Comparison of ENCODE assay signal across 19 cellular contexts in genomic region chr1:81225769-81226602, GRCh38.
DNase-seq lines count a peak whose midpoint lies in the region; ATAC-seq, FAIRE-seq and TF ChIP-seq lines count a peak whose summit lies in the region.
"Had no signal": no experiment of that assay in that cellular context is flagged by ENCODE, and none has a peak within 500 bp of the region (broad histone marks: within the 10 kb centered on the region; RNA-seq: fewer than 3 reads in every experiment).

No MANE protein-coding gene starts in this region.

- no peak overlapping the region for H3K4me2 ChIP-seq in osteoblast (ENCODE audit: insufficient read depth, low read length)

- H3K36me3 ChIP-seq in osteoblast (ENCODE audit: insufficient read depth, low read length) = no peaks in the 10 kb centered on the region
- H3K36me3 ChIP-seq: brain microvascular endothelial cell, ovary had no signal

- no peaks in the 10 kb centered on the region for H3K79me2 ChIP-seq in osteoblast (ENCODE audit: insufficient read depth, low read length)

- no peak for TF ChIP-seq POLR2A in GM12892 (IDR thresholded peaks at IDR 0.05; ENCODE audit: low read depth, low read length)

- H3K9me3 ChIP-seq in osteoblast (ENCODE audit: low read depth, low read length) = no peaks in the 10 kb centered on the region
- H3K9me3 ChIP-seq: ovary had no signal

- no peaks in the 10 kb centered on the region for H3K4me1 ChIP-seq in osteoblast (ENCODE audit: insufficient read depth, low read length)

- no peak for TF ChIP-seq CTCF in osteoblast (IDR thresholded peaks at IDR 0.05; ENCODE audit: extremely low read depth, low read depth, low read length)

- no peak overlapping the region for H3K4me3 ChIP-seq in osteoblast (ENCODE audit: insufficient read depth, low read length)
- H3K4me3 ChIP-seq: ovary had no signal

- no peak for DNase-seq in GM12892 (ENCODE audit: insufficient read length)
- no peak for DNase-seq in glomerular visceral epithelial cell (ENCODE audit: extremely low spot score)
- DNase-seq in LoVo (ENCODE audit: low spot score) = no peak
- no peak for DNase-seq in ecto neural progenitor cell (ENCODE audit: low spot score)
- no peak for DNase-seq in osteoblast (ENCODE audit: insufficient read length, low spot score, missing footprints)
- DNase-seq: activated CD8-positive, alpha-beta memory T cell treated with anti-CD3 and anti-CD28 coated beads, Interleukin-2, amount 50 U/mL, for 48 hours; activated naive CD4-positive, alpha-beta T cell treated with anti-CD3 and anti-CD28 coated beads, Interleukin-2, amount 10 ng/mL, durations not matched to agents 7 days and 5 days; brain microvascular endothelial cell; MM.1S; NCI-H2029; ovary; RPMI8226; stimulated activated naive CD4-positive, alpha-beta T cell treated with Interleukin-2 at 50 U/mL for 16 hours; T-helper 17 cell had no signal

- peak; percentile 82 for ATAC-seq in GM19328 (IDR thresholded peaks at IDR 0.05; ENCODE audit: unreplicated experiment)
- peak; percentile 98 for ATAC-seq in HG02852 (IDR thresholded peaks at IDR 0.05; ENCODE audit: unreplicated experiment)
- peak; percentile 99 for ATAC-seq in HG03565 (IDR thresholded peaks at IDR 0.05; ENCODE audit: unreplicated experiment)
- ATAC-seq: activated CD4-positive, CD25-positive, alpha-beta regulatory T cell treated with anti-CD3 and anti-CD28 coated beads, Interleukin-2, amount 50 U/mL, for 24 hours; T-helper 17 cell had no signal

- FAIRE-seq in GM12892 (lab: Jason Lieb, UNC) = peak; percentile 91
- FAIRE-seq: urothelium cell line had no signal

- H4K20me1 ChIP-seq in osteoblast (ENCODE audit: insufficient read depth, low read length) = no peaks in the 10 kb centered on the region

- no peak overlapping the region for H3K27ac ChIP-seq in osteoblast (ENCODE audit: low read depth, low read length)
- H3K27ac ChIP-seq: brain microvascular endothelial cell, ovary had no signal

- no peaks in the 10 kb centered on the region for H3K27me3 ChIP-seq in osteoblast (ENCODE audit: insufficient read depth, low read length)
- H3K27me3 ChIP-seq: brain microvascular endothelial cell, ovary had no signal

- no peak overlapping the region for H2AFZ ChIP-seq in osteoblast (ENCODE audit: low read length)
